In the genomic region with DNA sequence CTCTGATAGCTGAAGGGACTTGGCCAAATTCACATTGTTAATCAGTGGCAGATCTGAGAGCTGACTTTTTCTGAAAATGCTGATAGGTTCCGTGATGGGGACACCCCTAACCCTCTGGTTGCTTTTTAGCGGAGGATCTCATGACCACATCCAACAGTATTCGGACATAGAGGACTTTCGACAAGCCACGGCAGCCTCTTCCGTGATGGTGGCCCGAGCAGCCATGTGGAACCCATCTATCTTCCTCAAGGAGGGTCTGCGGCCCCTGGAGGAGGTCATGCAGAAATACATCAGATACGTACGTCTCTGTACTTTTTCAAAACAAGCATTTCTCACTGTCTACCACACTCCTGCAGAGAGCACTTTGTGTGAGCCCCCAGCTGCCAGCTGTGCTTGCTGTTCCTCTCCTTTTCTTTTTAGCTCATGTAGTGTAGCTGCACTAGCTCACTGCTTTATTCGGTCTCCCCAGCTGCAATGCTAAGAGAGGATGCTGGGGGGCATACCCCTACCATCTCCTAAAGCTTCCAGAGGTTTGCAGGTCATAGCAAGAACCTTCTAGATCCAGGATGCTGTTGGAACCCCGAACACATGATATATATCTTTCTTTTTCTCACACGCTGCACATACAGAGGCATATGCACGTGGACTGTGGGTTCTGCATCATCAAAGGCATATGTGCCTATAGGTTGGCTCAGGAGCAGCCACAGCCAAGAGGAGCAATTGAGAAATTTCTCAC, we compare ENCODE assay signal across 10 cellular contexts.
A peak's percentile ranks its signal among the peaks of the same experiment; 100 is the strongest.
DNase-seq lines count a peak whose midpoint lies in the region; ATAC-seq and TF ChIP-seq lines count a peak whose summit lies in the region.
"Had no signal": no experiment of that assay in that cellular context is flagged by ENCODE, and none has a peak within 500 bp of the region (broad histone marks: within the 10 kb centered on the region; RNA-seq: fewer than 3 reads in every experiment).

No MANE protein-coding gene starts in this region.

- no peak for DNase-seq in T-helper 2 cell treated with Interferon-gamma antibody and Interleukin-4, amounts not matched to agents 5 μg/mL and 100 μg/mL, for 36 hours (ENCODE audit: low spot score)
- DNase-seq in nephron progenitor cell: no peak
- DNase-seq in WERI-Rb-1: no peak
- DNase-seq in stimulated activated naive CD4-positive, alpha-beta T cell treated with Interleukin-2 at 50 U/mL for 16 hours (lab: John Stamatoyannopoulos, UW): no peak
- DNase-seq: dermis blood vessel endothelial cell, DMS153, NCI-H748 treated with DMSO at 0.1 percent for 48 hours had no signal

- no peak overlapping the region for H3K4me3 ChIP-seq in WERI-Rb-1 (ENCODE audit: low read depth, low read length)

- TF ChIP-seq CTCF in GM12873 (IDR thresholded peaks at IDR 0.05; ENCODE audit: insufficient read depth, low read depth, low read length, missing control alignments): peak; percentile 6
- TF ChIP-seq CTCF in nephron progenitor cell (IDR thresholded peaks at IDR 0.05): no peak
- TF ChIP-seq CTCF in WERI-Rb-1 (IDR thresholded peaks at IDR 0.05; ENCODE audit: low read depth, low read length): no peak

- peak overlapping the region; percentile 74 for H3K4me3 Mint-ChIP-seq in T-helper 2 cell treated with Interferon-gamma antibody and Interleukin-4, amounts not matched to agents 5 μg/mL and 100 μg/mL, for 36 hours
- no peak overlapping the region for H3K4me3 Mint-ChIP-seq in nephron progenitor cell

- peak overlapping the region; percentile 93 for H3K27ac Mint-ChIP-seq in T-helper 2 cell treated with Interferon-gamma antibody and Interleukin-4, amounts not matched to agents 5 μg/mL and 100 μg/mL, for 36 hours
- H3K27ac Mint-ChIP-seq in nephron progenitor cell: peak overlapping the region; percentile 75

- H3K27me3 Mint-ChIP-seq in T-helper 2 cell treated with Interferon-gamma antibody and Interleukin-4, amounts not matched to agents 5 μg/mL and 100 μg/mL, for 36 hours (ENCODE audit: low read depth): no peaks in the 10 kb centered on the region
- H3K27me3 Mint-ChIP-seq in nephron progenitor cell (ENCODE audit: low read depth, poor library complexity): peaks cover 5% of the 10 kb centered on the region

- no peaks in the 10 kb centered on the region for H3K9me3 ChIP-seq in WERI-Rb-1 (ENCODE audit: severe bottlenecking)

- peaks cover 39% of the 10 kb centered on the region for H3K36me3 ChIP-seq in WERI-Rb-1

- H3K36me3 Mint-ChIP-seq in T-helper 2 cell treated with Interferon-gamma antibody and Interleukin-4, amounts not matched to agents 5 μg/mL and 100 μg/mL, for 36 hours (ENCODE audit: low read depth): peaks cover 65% of the 10 kb centered on the region
- H3K36me3 Mint-ChIP-seq in nephron progenitor cell (ENCODE audit: low read depth): peaks cover 51% of the 10 kb centered on the region

- H3K27ac ChIP-seq in WERI-Rb-1: no peak overlapping the region

- peak; percentile 40 for ATAC-seq in GM21619 (IDR thresholded peaks at IDR 0.05; ENCODE audit: unreplicated experiment)
- ATAC-seq in GM21515 (IDR thresholded peaks at IDR 0.05; ENCODE audit: unreplicated experiment): no peak

- H3K4me1 Mint-ChIP-seq in T-helper 2 cell treated with Interferon-gamma antibody and Interleukin-4, amounts not matched to agents 5 μg/mL and 100 μg/mL, for 36 hours (ENCODE audit: low read depth): peaks cover 80% of the 10 kb centered on the region
- peaks cover 27% of the 10 kb centered on the region for H3K4me1 Mint-ChIP-seq in nephron progenitor cell

- H3K27me3 ChIP-seq in WERI-Rb-1 (ENCODE audit: insufficient read depth, low read depth, severe bottlenecking): no peaks in the 10 kb centered on the region

- H3K9me3 Mint-ChIP-seq in T-helper 2 cell treated with Interferon-gamma antibody and Interleukin-4, amounts not matched to agents 5 μg/mL and 100 μg/mL, for 36 hours: no peaks in the 10 kb centered on the region
- H3K9me3 Mint-ChIP-seq in nephron progenitor cell: no peaks in the 10 kb centered on the region
